1 cellular context compared by ENCODE assay signal in the genomic region with DNA sequence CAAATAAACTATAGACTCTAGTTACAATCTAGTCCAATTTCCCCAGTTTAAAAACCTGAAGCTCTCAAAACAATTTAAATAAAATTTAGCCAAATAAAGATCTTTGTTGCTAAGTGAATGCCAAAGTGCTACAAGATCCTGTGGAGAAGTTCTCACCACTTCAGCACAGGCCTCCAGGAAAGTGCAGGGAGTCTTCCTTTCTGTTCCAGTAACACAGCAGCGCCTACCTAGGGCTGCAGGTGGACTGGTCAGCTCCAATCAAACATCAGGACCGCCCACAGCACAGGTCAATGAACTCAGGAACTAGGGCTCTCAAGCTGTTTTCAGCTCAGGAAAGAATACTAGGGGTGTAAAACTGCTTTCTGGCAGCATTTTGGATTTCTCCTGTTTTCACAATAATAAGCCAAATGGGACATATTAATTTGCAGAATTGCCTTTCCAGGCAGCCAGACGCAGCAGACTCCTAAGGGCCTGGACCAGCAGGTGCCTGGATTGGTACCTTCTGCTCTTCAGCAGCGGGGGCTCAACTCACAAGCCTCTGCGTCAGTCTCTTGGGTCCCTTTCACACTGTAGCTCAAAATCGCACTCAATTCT.
TF ChIP-seq lines count a peak whose summit lies in the region.

No MANE protein-coding gene starts in this region.

TF ChIP-seq in HepG2, 621 proteins besides CTCF, POLR2A, EP300 and RAD21 (continued from another document):
- TF ChIP-seq, protein P1, sequence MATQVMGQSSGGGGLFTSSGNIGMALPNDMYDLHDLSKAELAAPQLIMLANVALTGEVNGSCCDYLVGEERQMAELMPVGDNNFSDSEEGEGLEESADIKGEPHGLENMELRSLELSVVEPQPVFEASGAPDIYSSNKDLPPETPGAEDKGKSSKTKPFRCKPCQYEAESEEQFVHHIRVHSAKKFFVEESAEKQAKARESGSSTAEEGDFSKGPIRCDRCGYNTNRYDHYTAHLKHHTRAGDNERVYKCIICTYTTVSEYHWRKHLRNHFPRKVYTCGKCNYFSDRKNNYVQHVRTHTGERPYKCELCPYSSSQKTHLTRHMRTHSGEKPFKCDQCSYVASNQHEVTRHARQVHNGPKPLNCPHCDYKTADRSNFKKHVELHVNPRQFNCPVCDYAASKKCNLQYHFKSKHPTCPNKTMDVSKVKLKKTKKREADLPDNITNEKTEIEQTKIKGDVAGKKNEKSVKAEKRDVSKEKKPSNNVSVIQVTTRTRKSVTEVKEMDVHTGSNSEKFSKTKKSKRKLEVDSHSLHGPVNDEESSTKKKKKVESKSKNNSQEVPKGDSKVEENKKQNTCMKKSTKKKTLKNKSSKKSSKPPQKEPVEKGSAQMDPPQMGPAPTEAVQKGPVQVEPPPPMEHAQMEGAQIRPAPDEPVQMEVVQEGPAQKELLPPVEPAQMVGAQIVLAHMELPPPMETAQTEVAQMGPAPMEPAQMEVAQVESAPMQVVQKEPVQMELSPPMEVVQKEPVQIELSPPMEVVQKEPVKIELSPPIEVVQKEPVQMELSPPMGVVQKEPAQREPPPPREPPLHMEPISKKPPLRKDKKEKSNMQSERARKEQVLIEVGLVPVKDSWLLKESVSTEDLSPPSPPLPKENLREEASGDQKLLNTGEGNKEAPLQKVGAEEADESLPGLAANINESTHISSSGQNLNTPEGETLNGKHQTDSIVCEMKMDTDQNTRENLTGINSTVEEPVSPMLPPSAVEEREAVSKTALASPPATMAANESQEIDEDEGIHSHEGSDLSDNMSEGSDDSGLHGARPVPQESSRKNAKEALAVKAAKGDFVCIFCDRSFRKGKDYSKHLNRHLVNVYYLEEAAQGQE (IDR thresholded peaks at IDR 0.05; ENCODE audit: borderline replicate concordance in 1 of 2, low read depth in 1 of 2, low read length in 2 of 2): no peak
- no peak for TF ChIP-seq MAZ (IDR thresholded peaks at IDR 0.05; ENCODE audit: borderline replicate concordance, low read depth, low read length)
- TF ChIP-seq MAZ (CRISPR knock-in tag; IDR thresholded peaks at IDR 0.05; ENCODE audit: low read depth): no peak
- TF ChIP-seq ZNF468 (CRISPR knock-in tag; IDR thresholded peaks at IDR 0.05): no peak
- peak; percentile 25; the same call in 1 of the 2 replicates for TF ChIP-seq RXRA (CRISPR knock-in tag; IDR thresholded peaks at IDR 0.05)
- TF ChIP-seq NR2F6 (IDR thresholded peaks at IDR 0.05): no peak
- TF ChIP-seq NR2F6 (CRISPR knock-in tag; IDR thresholded peaks at IDR 0.05): no peak
- TF ChIP-seq PHF21A (CRISPR knock-in tag; IDR thresholded peaks at IDR 0.05): peak; percentile 25; the same call in 1 of the 2 replicates
- no peak for TF ChIP-seq HNRNPH1 (optimal IDR thresholded peaks at IDR 0.05; ENCODE audit: low read depth, low read length)
- 0 out of 2 replicates have a peak, but pooled peaks have one; percentile 24 for TF ChIP-seq SAP130 (CRISPR knock-in tag; IDR thresholded peaks at IDR 0.05; ENCODE audit: low read depth)
